In genomic region chr9:5470816-5471215, GRCh38 we compare ENCODE assay signal across 17 cellular contexts. TPM values are rescaled to one million over a fixed set of nuclear protein-coding genes. Genes with fewer than 3 reads are reported as not detected.
DNase-seq lines count a peak whose midpoint lies in the region; ATAC-seq lines count a peak whose summit lies in the region.
"Had no signal": no experiment of that assay in that cellular context is flagged by ENCODE, and none has a peak within 500 bp of the region (broad histone marks: within the 10 kb centered on the region; RNA-seq: fewer than 3 reads in every experiment).

No MANE protein-coding gene starts in this region.

- peaks cover 1% of the 10 kb centered on the region for H3K27me3 Mint-ChIP-seq in activated CD4-positive, alpha-beta memory T cell treated with anti-CD3 and anti-CD28 coated beads for 36 hours
- H3K27me3 Mint-ChIP-seq in activated CD4-positive, alpha-beta memory T cell treated with anti-CD3 and anti-CD28 coated beads, Interleukin-2, amount 10 ng/mL, durations not matched to agents 7 days and 5 days: no peaks in the 10 kb centered on the region
- no peaks in the 10 kb centered on the region for H3K27me3 Mint-ChIP-seq in activated naive CD8-positive, alpha-beta T cell treated with anti-CD3 and anti-CD28 coated beads, Interleukin-2, amount 50 U/mL, for 24 hours
- H3K27me3 Mint-ChIP-seq in activated naive CD8-positive, alpha-beta T cell treated with anti-CD3 and anti-CD28 coated beads for 36 hours: no peaks in the 10 kb centered on the region
- H3K27me3 Mint-ChIP-seq in activated T-helper 1 cell treated with anti-CD3 and anti-CD28 coated beads, Interleukin-12 subunit alpha, Interleukin-12 subunit beta, Interleukin-2, Interleukin-4 antibody, amounts not matched to agents 30 ng/mL and 10 ng/mL and 1 ng/mL, durations not matched to agents 14 hours and 24 hours and 36 hours (ENCODE audit: insufficient read depth): no peaks in the 10 kb centered on the region
- H3K27me3 Mint-ChIP-seq: IgD-negative memory B cell had no signal

- CTCF ChIA-PET in activated CD4-positive, alpha-beta memory T cell treated with anti-CD3 and anti-CD28 coated beads for 36 hours (lab: Charles Lee): interaction anchor here (1.2 kb wide), 1 partner anchor 119 kb away, joined by 4 read pairs; no protein-coding TSS in a partner anchor
- CTCF ChIA-PET in activated CD4-positive, alpha-beta memory T cell treated with anti-CD3 and anti-CD28 coated beads, Interleukin-2, amount 10 ng/mL, durations not matched to agents 7 days and 5 days (lab: Charles Lee): no interaction called here

- intact Hi-C loops in activated CD4-positive, alpha-beta memory T cell treated with anti-CD3 and anti-CD28 coated beads for 36 hours (cut with micrococcal nuclease): no loop called here
- intact Hi-C loops in activated T-helper 1 cell treated with anti-CD3 and anti-CD28 coated beads, Interleukin-12 subunit alpha, Interleukin-12 subunit beta, Interleukin-2, Interleukin-4 antibody, amounts not matched to agents 30 ng/mL and 10 ng/mL and 1 ng/mL, durations not matched to agents 14 hours and 24 hours and 36 hours (cut with micrococcal nuclease): no loop called here

- H3K4me3 Mint-ChIP-seq in activated CD4-positive, alpha-beta memory T cell treated with anti-CD3 and anti-CD28 coated beads for 36 hours: no peak overlapping the region
- no peak overlapping the region for H3K4me3 Mint-ChIP-seq in activated CD4-positive, alpha-beta memory T cell treated with anti-CD3 and anti-CD28 coated beads, Interleukin-2, amount 10 ng/mL, durations not matched to agents 7 days and 5 days
- H3K4me3 Mint-ChIP-seq in activated naive CD8-positive, alpha-beta T cell treated with anti-CD3 and anti-CD28 coated beads, Interleukin-2, amount 50 U/mL, for 24 hours: no peak overlapping the region
- H3K4me3 Mint-ChIP-seq in activated naive CD8-positive, alpha-beta T cell treated with anti-CD3 and anti-CD28 coated beads for 36 hours: no peak overlapping the region
- no peak overlapping the region for H3K4me3 Mint-ChIP-seq in activated T-helper 1 cell treated with anti-CD3 and anti-CD28 coated beads, Interleukin-12 subunit alpha, Interleukin-12 subunit beta, Interleukin-2, Interleukin-4 antibody, amounts not matched to agents 30 ng/mL and 10 ng/mL and 1 ng/mL, durations not matched to agents 14 hours and 24 hours and 36 hours
- H3K4me3 Mint-ChIP-seq: IgD-negative memory B cell had no signal

- peak; percentile 65 for ATAC-seq in activated naive CD8-positive, alpha-beta T cell treated with anti-CD3 and anti-CD28 coated beads, Interleukin-2, amount 50 U/mL, for 24 hours
- ATAC-seq in GM21390 (IDR thresholded peaks at IDR 0.05; ENCODE audit: unreplicated experiment): no peak

- POLR2A ChIA-PET in activated CD4-positive, alpha-beta memory T cell treated with anti-CD3 and anti-CD28 coated beads for 36 hours (lab: Charles Lee): no interaction called here
- POLR2A ChIA-PET in activated CD4-positive, alpha-beta memory T cell treated with anti-CD3 and anti-CD28 coated beads, Interleukin-2, amount 10 ng/mL, durations not matched to agents 7 days and 5 days (lab: Charles Lee): no interaction called here

- peaks cover 47% of the 10 kb centered on the region for H3K36me3 Mint-ChIP-seq in activated CD4-positive, alpha-beta memory T cell treated with anti-CD3 and anti-CD28 coated beads for 36 hours
- H3K36me3 Mint-ChIP-seq in activated CD4-positive, alpha-beta memory T cell treated with anti-CD3 and anti-CD28 coated beads, Interleukin-2, amount 10 ng/mL, durations not matched to agents 7 days and 5 days (ENCODE audit: low read depth): peaks cover 56% of the 10 kb centered on the region
- peaks cover 36% of the 10 kb centered on the region for H3K36me3 Mint-ChIP-seq in activated naive CD8-positive, alpha-beta T cell treated with anti-CD3 and anti-CD28 coated beads, Interleukin-2, amount 50 U/mL, for 24 hours (ENCODE audit: low read depth)
- H3K36me3 Mint-ChIP-seq in activated naive CD8-positive, alpha-beta T cell treated with anti-CD3 and anti-CD28 coated beads for 36 hours: peaks cover 39% of the 10 kb centered on the region
- H3K36me3 Mint-ChIP-seq in activated T-helper 1 cell treated with anti-CD3 and anti-CD28 coated beads, Interleukin-12 subunit alpha, Interleukin-12 subunit beta, Interleukin-2, Interleukin-4 antibody, amounts not matched to agents 30 ng/mL and 10 ng/mL and 1 ng/mL, durations not matched to agents 14 hours and 24 hours and 36 hours (ENCODE audit: low read depth): peaks cover 59% of the 10 kb centered on the region

- H3K27ac Mint-ChIP-seq in activated CD4-positive, alpha-beta memory T cell treated with anti-CD3 and anti-CD28 coated beads for 36 hours: peak overlapping the region; percentile 14
- H3K27ac Mint-ChIP-seq in activated CD4-positive, alpha-beta memory T cell treated with anti-CD3 and anti-CD28 coated beads, Interleukin-2, amount 10 ng/mL, durations not matched to agents 7 days and 5 days: no peak overlapping the region
- H3K27ac Mint-ChIP-seq in activated naive CD8-positive, alpha-beta T cell treated with anti-CD3 and anti-CD28 coated beads, Interleukin-2, amount 50 U/mL, for 24 hours: peak overlapping the region; percentile 13
- H3K27ac Mint-ChIP-seq in activated naive CD8-positive, alpha-beta T cell treated with anti-CD3 and anti-CD28 coated beads for 36 hours: no peak overlapping the region
- H3K27ac Mint-ChIP-seq in activated T-helper 1 cell treated with anti-CD3 and anti-CD28 coated beads, Interleukin-12 subunit alpha, Interleukin-12 subunit beta, Interleukin-2, Interleukin-4 antibody, amounts not matched to agents 30 ng/mL and 10 ng/mL and 1 ng/mL, durations not matched to agents 14 hours and 24 hours and 36 hours: peak overlapping the region; percentile 62
- H3K27ac Mint-ChIP-seq: IgD-negative memory B cell had no signal

- peaks cover 8% of the 10 kb centered on the region for H3K9me3 Mint-ChIP-seq in activated CD4-positive, alpha-beta memory T cell treated with anti-CD3 and anti-CD28 coated beads for 36 hours
- peaks cover 3% of the 10 kb centered on the region for H3K9me3 Mint-ChIP-seq in activated CD4-positive, alpha-beta memory T cell treated with anti-CD3 and anti-CD28 coated beads, Interleukin-2, amount 10 ng/mL, durations not matched to agents 7 days and 5 days
- H3K9me3 Mint-ChIP-seq in activated naive CD8-positive, alpha-beta T cell treated with anti-CD3 and anti-CD28 coated beads, Interleukin-2, amount 50 U/mL, for 24 hours: no peaks in the 10 kb centered on the region
- H3K9me3 Mint-ChIP-seq in activated naive CD8-positive, alpha-beta T cell treated with anti-CD3 and anti-CD28 coated beads for 36 hours: peaks cover 11% of the 10 kb centered on the region
- H3K9me3 Mint-ChIP-seq in activated T-helper 1 cell treated with anti-CD3 and anti-CD28 coated beads, Interleukin-12 subunit alpha, Interleukin-12 subunit beta, Interleukin-2, Interleukin-4 antibody, amounts not matched to agents 30 ng/mL and 10 ng/mL and 1 ng/mL, durations not matched to agents 14 hours and 24 hours and 36 hours: peaks cover 4% of the 10 kb centered on the region

- no peak for DNase-seq in activated CD4-positive, alpha-beta memory T cell treated with anti-CD3 and anti-CD28 coated beads for 36 hours
- DNase-seq in activated CD4-positive, alpha-beta memory T cell treated with anti-CD3 and anti-CD28 coated beads, Interleukin-2, amount 10 ng/mL, durations not matched to agents 7 days and 5 days: no peak
- DNase-seq in activated naive CD8-positive, alpha-beta T cell treated with anti-CD3 and anti-CD28 coated beads, Interleukin-2, amount 50 U/mL, for 24 hours: no peak
- no peak for DNase-seq in activated naive CD8-positive, alpha-beta T cell treated with anti-CD3 and anti-CD28 coated beads for 36 hours
- DNase-seq in activated T-helper 1 cell treated with anti-CD3 and anti-CD28 coated beads, Interleukin-12 subunit alpha, Interleukin-12 subunit beta, Interleukin-2, Interleukin-4 antibody, amounts not matched to agents 30 ng/mL and 10 ng/mL and 1 ng/mL, durations not matched to agents 14 hours and 24 hours and 36 hours (ENCODE audit: low spot score): no peak
- no peak for DNase-seq in NCI-H345 (lab: John Stamatoyannopoulos, UW)
- DNase-seq: Calu3, DMS79 treated with DMSO at 0.1 percent for 48 hours, MM.1S, NCI-H1048, NCI-H1417, NCI-H1694, NCI-H2029 treated with DMSO at 0.1 percent for 48 hours, NCI-H69, SHP77 had no signal

- H3K4me1 Mint-ChIP-seq in activated CD4-positive, alpha-beta memory T cell treated with anti-CD3 and anti-CD28 coated beads for 36 hours (ENCODE audit: low read depth): peaks cover 30% of the 10 kb centered on the region
- peaks cover 10% of the 10 kb centered on the region for H3K4me1 Mint-ChIP-seq in activated CD4-positive, alpha-beta memory T cell treated with anti-CD3 and anti-CD28 coated beads, Interleukin-2, amount 10 ng/mL, durations not matched to agents 7 days and 5 days
- peaks cover 22% of the 10 kb centered on the region for H3K4me1 Mint-ChIP-seq in activated naive CD8-positive, alpha-beta T cell treated with anti-CD3 and anti-CD28 coated beads, Interleukin-2, amount 50 U/mL, for 24 hours
- peaks cover 16% of the 10 kb centered on the region for H3K4me1 Mint-ChIP-seq in activated naive CD8-positive, alpha-beta T cell treated with anti-CD3 and anti-CD28 coated beads for 36 hours
- H3K4me1 Mint-ChIP-seq in activated T-helper 1 cell treated with anti-CD3 and anti-CD28 coated beads, Interleukin-12 subunit alpha, Interleukin-12 subunit beta, Interleukin-2, Interleukin-4 antibody, amounts not matched to agents 30 ng/mL and 10 ng/mL and 1 ng/mL, durations not matched to agents 14 hours and 24 hours and 36 hours (ENCODE audit: low read depth): peaks cover 41% of the 10 kb centered on the region

RNA-seq across cellular contexts. Expression of gene CD274, which starts 20.5 kb away (rescaled TPM):
- 10 to 100 TPM; 28.3 to 32.4 TPM for total RNA-seq in activated CD4-positive, alpha-beta memory T cell treated with anti-CD3 and anti-CD28 coated beads for 36 hours
- 10 to 100 TPM; 12.4 to 12.6 TPM for total RNA-seq in activated CD4-positive, alpha-beta memory T cell treated with anti-CD3 and anti-CD28 coated beads, Interleukin-2, amount 10 ng/mL, durations not matched to agents 7 days and 5 days
- total RNA-seq in activated naive CD8-positive, alpha-beta T cell treated with anti-CD3 and anti-CD28 coated beads for 36 hours: 10 to 100 TPM; 22.0 to 24.6 TPM
- total RNA-seq in activated T-helper 1 cell treated with anti-CD3 and anti-CD28 coated beads, Interleukin-12 subunit alpha, Interleukin-12 subunit beta, Interleukin-2, Interleukin-4 antibody, amounts not matched to agents 30 ng/mL and 10 ng/mL and 1 ng/mL, durations not matched to agents 14 hours and 24 hours and 36 hours: 60.4 and 61.7 TPM in 2 replicates

RNA-seq across cellular contexts. Expression of gene PLGRKT, which starts 33.1 kb away (rescaled TPM):
- total RNA-seq in activated CD4-positive, alpha-beta memory T cell treated with anti-CD3 and anti-CD28 coated beads for 36 hours: 10 to 100 TPM; 52.9 to 59.4 TPM
- total RNA-seq in activated CD4-positive, alpha-beta memory T cell treated with anti-CD3 and anti-CD28 coated beads, Interleukin-2, amount 10 ng/mL, durations not matched to agents 7 days and 5 days: 10 to 100 TPM; 32.0 TPM
- 10 to 100 TPM; 27.3 to 27.5 TPM for total RNA-seq in activated naive CD8-positive, alpha-beta T cell treated with anti-CD3 and anti-CD28 coated beads for 36 hours
- total RNA-seq in activated T-helper 1 cell treated with anti-CD3 and anti-CD28 coated beads, Interleukin-12 subunit alpha, Interleukin-12 subunit beta, Interleukin-2, Interleukin-4 antibody, amounts not matched to agents 30 ng/mL and 10 ng/mL and 1 ng/mL, durations not matched to agents 14 hours and 24 hours and 36 hours: 43.8 and 44.8 TPM in 2 replicates

RNA-seq across cellular contexts. Expression of gene PDCD1LG2, which starts 39.5 kb away (rescaled TPM):
- total RNA-seq in activated CD4-positive, alpha-beta memory T cell treated with anti-CD3 and anti-CD28 coated beads for 36 hours: under 1 TPM; 0.73 to 0.83 TPM
- total RNA-seq in activated CD4-positive, alpha-beta memory T cell treated with anti-CD3 and anti-CD28 coated beads, Interleukin-2, amount 10 ng/mL, durations not matched to agents 7 days and 5 days: 1 to 10 TPM; 4.1 to 4.8 TPM
- total RNA-seq in activated naive CD8-positive, alpha-beta T cell treated with anti-CD3 and anti-CD28 coated beads for 36 hours: under 1 TPM in 1 of 2 experiments, not detected in 1; 0.08 TPM
- 1.1 and 1.4 TPM in 2 replicates for total RNA-seq in activated T-helper 1 cell treated with anti-CD3 and anti-CD28 coated beads, Interleukin-12 subunit alpha, Interleukin-12 subunit beta, Interleukin-2, Interleukin-4 antibody, amounts not matched to agents 30 ng/mL and 10 ng/mL and 1 ng/mL, durations not matched to agents 14 hours and 24 hours and 36 hours
- total RNA-seq: Calu3 had no signal

Comparison
In these comparisons a context has a peak if more than half of its experiments do, and no peak if none do; other contexts are left out.
1. H3K27ac Mint-ChIP-seq: peak in activated CD4-positive, alpha-beta memory T cell treated with anti-CD3 and anti-CD28 coated beads for 36 hours (single experiment), activated naive CD8-positive, alpha-beta T cell treated with anti-CD3 and anti-CD28 coated beads, Interleukin-2, amount 50 U/mL, for 24 hours (single experiment) and activated T-helper 1 cell treated with anti-CD3 and anti-CD28 coated beads, Interleukin-12 subunit alpha, Interleukin-12 subunit beta, Interleukin-2, Interleukin-4 antibody, amounts not matched to agents 30 ng/mL and 10 ng/mL and 1 ng/mL, durations not matched to agents 14 hours and 24 hours and 36 hours (single experiment); none in activated CD4-positive, alpha-beta memory T cell treated with anti-CD3 and anti-CD28 coated beads, Interleukin-2, amount 10 ng/mL, durations not matched to agents 7 days and 5 days (single experiment) and activated naive CD8-positive, alpha-beta T cell treated with anti-CD3 and anti-CD28 coated beads for 36 hours (single experiment).